1 cellular context compared by ENCODE assay signal in the genomic region with DNA sequence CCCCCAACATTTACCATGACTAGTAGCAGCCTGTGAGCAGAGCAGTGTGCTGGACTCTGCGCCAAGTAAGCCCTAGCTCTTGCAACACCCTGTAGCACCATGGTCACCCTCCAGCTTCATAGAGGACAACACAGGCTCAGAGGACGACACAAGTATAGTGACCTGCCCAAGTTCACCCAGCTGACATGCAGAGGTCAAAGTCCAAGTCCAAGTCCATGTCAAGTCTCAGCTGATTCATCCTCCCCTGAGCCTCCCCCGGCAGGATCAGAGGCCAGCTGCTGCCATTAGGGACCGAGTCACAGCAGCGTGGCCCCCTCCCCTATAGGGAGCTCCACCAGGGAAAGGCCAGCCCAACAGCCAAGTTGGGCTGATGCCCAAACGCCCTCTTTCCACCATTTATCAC.
TF ChIP-seq lines count a peak whose summit lies in the region.

No MANE protein-coding gene starts in this region.

TF ChIP-seq in SK-N-SH, 30 proteins besides CTCF, POLR2A, EP300 and RAD21 (continued from another document):
- TF ChIP-seq, protein P1, sequence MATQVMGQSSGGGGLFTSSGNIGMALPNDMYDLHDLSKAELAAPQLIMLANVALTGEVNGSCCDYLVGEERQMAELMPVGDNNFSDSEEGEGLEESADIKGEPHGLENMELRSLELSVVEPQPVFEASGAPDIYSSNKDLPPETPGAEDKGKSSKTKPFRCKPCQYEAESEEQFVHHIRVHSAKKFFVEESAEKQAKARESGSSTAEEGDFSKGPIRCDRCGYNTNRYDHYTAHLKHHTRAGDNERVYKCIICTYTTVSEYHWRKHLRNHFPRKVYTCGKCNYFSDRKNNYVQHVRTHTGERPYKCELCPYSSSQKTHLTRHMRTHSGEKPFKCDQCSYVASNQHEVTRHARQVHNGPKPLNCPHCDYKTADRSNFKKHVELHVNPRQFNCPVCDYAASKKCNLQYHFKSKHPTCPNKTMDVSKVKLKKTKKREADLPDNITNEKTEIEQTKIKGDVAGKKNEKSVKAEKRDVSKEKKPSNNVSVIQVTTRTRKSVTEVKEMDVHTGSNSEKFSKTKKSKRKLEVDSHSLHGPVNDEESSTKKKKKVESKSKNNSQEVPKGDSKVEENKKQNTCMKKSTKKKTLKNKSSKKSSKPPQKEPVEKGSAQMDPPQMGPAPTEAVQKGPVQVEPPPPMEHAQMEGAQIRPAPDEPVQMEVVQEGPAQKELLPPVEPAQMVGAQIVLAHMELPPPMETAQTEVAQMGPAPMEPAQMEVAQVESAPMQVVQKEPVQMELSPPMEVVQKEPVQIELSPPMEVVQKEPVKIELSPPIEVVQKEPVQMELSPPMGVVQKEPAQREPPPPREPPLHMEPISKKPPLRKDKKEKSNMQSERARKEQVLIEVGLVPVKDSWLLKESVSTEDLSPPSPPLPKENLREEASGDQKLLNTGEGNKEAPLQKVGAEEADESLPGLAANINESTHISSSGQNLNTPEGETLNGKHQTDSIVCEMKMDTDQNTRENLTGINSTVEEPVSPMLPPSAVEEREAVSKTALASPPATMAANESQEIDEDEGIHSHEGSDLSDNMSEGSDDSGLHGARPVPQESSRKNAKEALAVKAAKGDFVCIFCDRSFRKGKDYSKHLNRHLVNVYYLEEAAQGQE (IDR thresholded peaks at IDR 0.05; ENCODE audit: low read depth, low read length): no peak
- TF ChIP-seq SIN3A (IDR thresholded peaks at IDR 0.05; ENCODE audit: borderline replicate concordance, low read depth, low read length): no peak
- TF ChIP-seq, protein P2, sequence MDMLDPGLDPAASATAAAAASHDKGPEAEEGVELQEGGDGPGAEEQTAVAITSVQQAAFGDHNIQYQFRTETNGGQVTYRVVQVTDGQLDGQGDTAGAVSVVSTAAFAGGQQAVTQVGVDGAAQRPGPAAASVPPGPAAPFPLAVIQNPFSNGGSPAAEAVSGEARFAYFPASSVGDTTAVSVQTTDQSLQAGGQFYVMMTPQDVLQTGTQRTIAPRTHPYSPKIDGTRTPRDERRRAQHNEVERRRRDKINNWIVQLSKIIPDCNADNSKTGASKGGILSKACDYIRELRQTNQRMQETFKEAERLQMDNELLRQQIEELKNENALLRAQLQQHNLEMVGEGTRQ (IDR thresholded peaks at IDR 0.05; ENCODE audit: borderline replicate concordance, low read depth, low read length): no peak
- TF ChIP-seq NRF1 (IDR thresholded peaks at IDR 0.05; ENCODE audit: low read depth, low read length): no peak
- TF ChIP-seq ELF1 (IDR thresholded peaks at IDR 0.05): no peak
- no peak for TF ChIP-seq POLR2AphosphoS5 (IDR thresholded peaks at IDR 0.05; ENCODE audit: low read depth, low read length)
- no peak for TF ChIP-seq RFX5 (IDR thresholded peaks at IDR 0.05; ENCODE audit: low read length)
- TF ChIP-seq NFIC (IDR thresholded peaks at IDR 0.05; ENCODE audit: borderline replicate concordance): no peak
- TF ChIP-seq MEF2A (IDR thresholded peaks at IDR 0.05; ENCODE audit: borderline replicate concordance, low read depth): no peak
